In genomic region chr6:113825776-113826175, GRCh38 we compare ENCODE assay signal across 9 cellular contexts. TPM values are rescaled to one million over a fixed set of nuclear protein-coding genes. Genes with fewer than 3 reads are reported as not detected.
DNase-seq lines count a peak whose midpoint lies in the region; ATAC-seq and TF ChIP-seq lines count a peak whose summit lies in the region.
"Had no signal": no experiment of that assay in that cellular context is flagged by ENCODE, and none has a peak within 500 bp of the region (broad histone marks: within the 10 kb centered on the region; RNA-seq: fewer than 3 reads in every experiment).

No MANE protein-coding gene starts in this region.

- H2BK12ac ChIP-seq in H9 (ENCODE audit: insufficient read length, low read depth, low read length) = no peak overlapping the region

- no peak overlapping the region for H3K23ac ChIP-seq in H9 (ENCODE audit: insufficient read length, low read depth, low read length)

- peak; percentile 4 for DNase-seq in ELR (ENCODE audit: low read depth)
- DNase-seq in SHP77 treated with DMSO at 0.1 percent for 48 hours (lab: John Stamatoyannopoulos, UW) = peak; percentile 24
- peak; percentile 35 for DNase-seq in glutamatergic neuron
- DNase-seq in pulmonary artery endothelial cell (ENCODE audit: low read depth, low spot score) = peak; percentile 3
- DNase-seq in activated effector memory CD4-positive, alpha-beta T cell treated with Interleukin-2 at 50 U/mL for 16 hours = no peak
- no peak for DNase-seq in esophagus squamous epithelium (lab: John Stamatoyannopoulos, UW)
- no peak for DNase-seq in H9
- DNase-seq: kidney glomerular epithelial cell had no signal

- H3K4me1 ChIP-seq in esophagus squamous epithelium = peaks cover 3 to 13% (median 4%) of the 10 kb centered on the region in 3 donors
- peaks cover 2% of the 10 kb centered on the region; the same call in 1 of the 2 replicates for H3K4me1 ChIP-seq in H9 (ENCODE audit: insufficient read depth, low read length)

- H2AK5ac ChIP-seq in H9 (ENCODE audit: insufficient read length, low read length) = no peak overlapping the region

- no peaks in the 10 kb centered on the region for H3K9me3 Mint-ChIP-seq in glutamatergic neuron (ENCODE audit: unreplicated experiment)
- peaks cover 0 to 3% of the 10 kb centered on the region in 2 experiments; a peak in 1 of 5 replicates for H3K9me3 Mint-ChIP-seq in H9

- 16 to 18% methylated on average over 5 of the region's 5 CpGs for WGBS in esophagus squamous epithelium, 2 donors
- no CpG with 5 or more reads among the region's 5 CpGs for WGBS in H9 (ENCODE audit: extremely low coverage, insufficient read length, low lambda C conversion rate)

- H3T11ph ChIP-seq in H9 (ENCODE audit: low read length) = no peak overlapping the region

- no peak for ATAC-seq in HG02938 (IDR thresholded peaks at IDR 0.05; ENCODE audit: unreplicated experiment)

- H2BK20ac ChIP-seq in H9 (ENCODE audit: low read depth, low read length, poor library complexity, severe bottlenecking) = no peak overlapping the region

- H4K91ac ChIP-seq in H9 (ENCODE audit: insufficient read length, low read depth, low read length) = no peak overlapping the region

- H3K27ac Mint-ChIP-seq in glutamatergic neuron (ENCODE audit: unreplicated experiment) (no peak overlapping the region), H9 (no peak overlapping the region)

- intact Hi-C loops in esophagus squamous epithelium (cut with DNase I) = no loop called here

- H3K27me3 ChIP-seq in esophagus squamous epithelium (no peaks in the 10 kb centered on the region), H9 (ENCODE audit: insufficient read depth, low read length) (no peaks in the 10 kb centered on the region)

- no peaks in the 10 kb centered on the region for H3K36me3 ChIP-seq in esophagus squamous epithelium

- peak overlapping the region in 1 of 4 donors; percentile 38 for H3K27ac ChIP-seq in esophagus squamous epithelium
- H3K27ac ChIP-seq in H9 (ENCODE audit: insufficient read length, low read depth, low read length) = no peak overlapping the region

- no peaks in the 10 kb centered on the region for H3K79me1 ChIP-seq in H9 (ENCODE audit: insufficient read depth, low read depth, low read length, poor library complexity, severe bottlenecking)

- no peak overlapping the region for H3K4me3 Mint-ChIP-seq in glutamatergic neuron (ENCODE audit: unreplicated experiment)
- no peak overlapping the region for H3K4me3 Mint-ChIP-seq in H9

- no peak overlapping the region for H3K4ac ChIP-seq in H9 (ENCODE audit: low read depth, low read length)

- H3K27me3 Mint-ChIP-seq in glutamatergic neuron (ENCODE audit: unreplicated experiment) = peaks cover 3% of the 10 kb centered on the region
- peaks cover 30% of the 10 kb centered on the region for H3K27me3 Mint-ChIP-seq in H9 (ENCODE audit: low read depth)

- H2BK120ac ChIP-seq in H9 (ENCODE audit: low read depth, low read length, poor library complexity, severe bottlenecking) = no peak overlapping the region

- no peak for TF ChIP-seq POLR2A in esophagus squamous epithelium (IDR thresholded peaks at IDR 0.05)

- no peak for TF ChIP-seq CTCF in glutamatergic neuron (IDR thresholded peaks at IDR 0.05; ENCODE audit: partially characterized antibody, unreplicated experiment)
- no peak for TF ChIP-seq CTCF in esophagus squamous epithelium (IDR thresholded peaks at IDR 0.05)
- TF ChIP-seq CTCF in H9 (conservative IDR thresholded peaks at IDR 0.05) = no peak

- no peak overlapping the region for H2AFZ ChIP-seq in H9 (ENCODE audit: low read length)

- H3K9me3 ChIP-seq in esophagus squamous epithelium (no peaks in the 10 kb centered on the region), H9 (ENCODE audit: control insufficient read depth, low read depth, low read length) (no peaks in the 10 kb centered on the region)

- no peaks in the 10 kb centered on the region for H4K20me1 ChIP-seq in H9 (ENCODE audit: control insufficient read depth, insufficient read depth, insufficient read length)

- H3K4me3 ChIP-seq in esophagus squamous epithelium = no peak overlapping the region

- no peaks in the 10 kb centered on the region for H3K36me3 Mint-ChIP-seq in glutamatergic neuron (ENCODE audit: unreplicated experiment)
- no peaks in the 10 kb centered on the region; a peak in 1 of 7 replicates for H3K36me3 Mint-ChIP-seq in H9 (ENCODE audit: insufficient read depth in 1 of 3, low read depth in 3 of 3)

- H3K9ac ChIP-seq in H9 (ENCODE audit: extremely low read depth, insufficient read length, low read length) = no peak overlapping the region

- H3K14ac ChIP-seq in H9 (ENCODE audit: insufficient read depth, low read length) = no peak overlapping the region

- H3K18ac ChIP-seq in H9 (ENCODE audit: insufficient read length, low read depth, low read length) = no peak overlapping the region

- H3K79me2 ChIP-seq in H9 (ENCODE audit: insufficient read depth, low read length) = no peaks in the 10 kb centered on the region

- H3K4me2 ChIP-seq in H9 (ENCODE audit: insufficient read depth, insufficient read length, low read length) = no peak overlapping the region

- H2BK5ac ChIP-seq in H9 (ENCODE audit: insufficient read length, low read length) = no peak overlapping the region

- H4K8ac ChIP-seq in H9 (replicated peaks; ENCODE audit: insufficient read length, low read depth, low read length) = no peak overlapping the region

- no peak overlapping the region for H4K5ac ChIP-seq in H9 (ENCODE audit: insufficient read length, low read depth, low read length)

- H3K23me2 ChIP-seq in H9 (ENCODE audit: insufficient read length, low read depth, low read length, poor library complexity, severe bottlenecking) = no peaks in the 10 kb centered on the region

- no peak overlapping the region for H2BK15ac ChIP-seq in H9 (ENCODE audit: low read depth, low read length)

- H3K4me1 Mint-ChIP-seq in glutamatergic neuron (ENCODE audit: low read depth, unreplicated experiment) (peaks cover 5% of the 10 kb centered on the region), H9 (peaks cover 16 to 21% of the 10 kb centered on the region in 2 experiments)

- no peak overlapping the region for H3K56ac ChIP-seq in H9 (ENCODE audit: insufficient read length, low read depth, low read length)

RNA-seq across cellular contexts. Expression of gene MARCKS, which starts 31.4 kb away (rescaled TPM):
- total RNA-seq in glutamatergic neuron (ENCODE audit: unreplicated experiment) (442 TPM), pulmonary artery endothelial cell (171 TPM in 2 replicates), esophagus squamous epithelium (10 to 100 TPM; 51.5 to 91.3 (median 56.8) TPM), H9 (2021) (164 and 165 TPM in 2 replicates)

Comparison
In these comparisons a context has a peak if more than half of its experiments do, and no peak if none do; other contexts are left out.
1. DNase-seq: peak in ELR (single experiment), SHP77 treated with DMSO at 0.1 percent for 48 hours (single experiment), glutamatergic neuron (single experiment) and pulmonary artery endothelial cell (single experiment); none in activated effector memory CD4-positive, alpha-beta T cell treated with Interleukin-2 at 50 U/mL for 16 hours (single experiment), esophagus squamous epithelium (single experiment) and H9 (single experiment).